ENCODE assay signal across 8 cellular contexts in the genomic region with DNA sequence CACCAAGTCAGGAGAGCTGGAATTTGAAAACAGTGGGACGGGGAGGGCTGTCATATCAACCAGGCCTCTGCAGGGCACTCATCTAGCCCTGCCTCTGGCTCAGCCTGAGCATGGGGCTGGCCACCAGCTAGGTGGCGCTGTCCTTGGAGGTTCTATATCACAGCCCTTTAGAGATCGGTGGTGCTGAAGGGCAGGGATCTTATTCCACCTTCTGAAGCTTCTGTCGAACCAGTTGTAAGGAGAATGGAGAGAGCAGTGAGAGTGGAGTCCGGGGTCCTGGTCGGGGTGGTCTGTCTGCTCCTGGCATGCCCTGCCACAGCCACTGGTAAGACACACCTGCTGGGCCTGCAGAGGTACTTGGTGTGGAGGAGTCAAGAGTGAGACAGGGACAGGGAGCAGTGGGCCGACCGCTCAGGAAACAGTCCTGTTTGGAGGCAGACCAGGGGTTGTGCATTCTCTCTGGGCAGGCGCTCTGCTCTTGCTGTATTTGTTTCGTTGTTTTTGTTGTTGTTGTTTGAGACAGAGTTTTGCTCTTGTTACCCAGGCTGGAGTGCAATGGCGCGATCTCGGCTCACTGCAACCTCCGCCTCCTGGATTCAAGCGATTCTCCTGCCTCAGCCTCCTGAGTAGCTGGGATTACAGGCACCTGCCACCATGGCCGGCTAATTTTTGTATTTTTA. TPM values are rescaled to one million over a fixed set of nuclear protein-coding genes. Genes with fewer than 3 reads are reported as not detected.
DNase-seq lines count a peak whose midpoint lies in the region; ATAC-seq, FAIRE-seq and TF ChIP-seq lines count a peak whose summit lies in the region.

A gene with protein sequence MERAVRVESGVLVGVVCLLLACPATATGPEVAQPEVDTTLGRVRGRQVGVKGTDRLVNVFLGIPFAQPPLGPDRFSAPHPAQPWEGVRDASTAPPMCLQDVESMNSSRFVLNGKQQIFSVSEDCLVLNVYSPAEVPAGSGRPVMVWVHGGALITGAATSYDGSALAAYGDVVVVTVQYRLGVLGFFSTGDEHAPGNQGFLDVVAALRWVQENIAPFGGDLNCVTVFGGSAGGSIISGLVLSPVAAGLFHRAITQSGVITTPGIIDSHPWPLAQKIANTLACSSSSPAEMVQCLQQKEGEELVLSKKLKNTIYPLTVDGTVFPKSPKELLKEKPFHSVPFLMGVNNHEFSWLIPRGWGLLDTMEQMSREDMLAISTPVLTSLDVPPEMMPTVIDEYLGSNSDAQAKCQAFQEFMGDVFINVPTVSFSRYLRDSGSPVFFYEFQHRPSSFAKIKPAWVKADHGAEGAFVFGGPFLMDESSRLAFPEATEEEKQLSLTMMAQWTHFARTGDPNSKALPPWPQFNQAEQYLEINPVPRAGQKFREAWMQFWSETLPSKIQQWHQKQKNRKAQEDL (plus strand): TSS at position 202 of the 680 bp plus-strand sequence. CDS start 42 bp downstream, at position 244.

- no peak within 1 kb of the TSS for H3K9ac ChIP-seq in parathyroid adenoma

- peak within 1 kb of the TSS; percentile 27 for H2AFZ ChIP-seq in parathyroid adenoma

- no peak within 1 kb of the TSS for H3K4me3 ChIP-seq in CD4-positive, CD25-positive, alpha-beta regulatory T cell (ENCODE audit: low read depth, low read length)
- no peak within 1 kb of the TSS for H3K4me3 ChIP-seq in parathyroid adenoma (ENCODE audit: low read depth, low read length)

- H3K36me3 ChIP-seq in CD4-positive, CD25-positive, alpha-beta regulatory T cell (ENCODE audit: control insufficient read depth, insufficient read depth, low read length): no peaks in the 10 kb centered on the region
- H3K36me3 ChIP-seq in parathyroid adenoma (ENCODE audit: control insufficient read depth, insufficient read depth, low read length): no peaks in the 10 kb centered on the region

- ATAC-seq in CD4-positive, CD25-positive, alpha-beta regulatory T cell (ENCODE audit: low read depth in 2 of 2): peak; percentile 74 to 84

- peaks cover 6% of the 10 kb centered on the region for H3K27me3 Mint-ChIP-seq in CD4-positive, CD25-positive, alpha-beta regulatory T cell

- H3K27ac Mint-ChIP-seq in CD4-positive, CD25-positive, alpha-beta regulatory T cell: peak within 1 kb of the TSS in 2 of 3 donors; percentile 52 to 63

- no peaks in the 10 kb centered on the region for H3K9me3 ChIP-seq in CD4-positive, CD25-positive, alpha-beta regulatory T cell (ENCODE audit: control insufficient read depth in 2 of 2, low read length in 2 of 2)
- no peaks in the 10 kb centered on the region for H3K9me3 ChIP-seq in parathyroid adenoma (ENCODE audit: control insufficient read depth, low read length)

- H3K27me3 ChIP-seq in CD4-positive, CD25-positive, alpha-beta regulatory T cell (ENCODE audit: control insufficient read depth, insufficient read depth, low read length): no peaks in the 10 kb centered on the region
- H3K27me3 ChIP-seq in parathyroid adenoma (ENCODE audit: control insufficient read depth, insufficient read depth, low read length): no peaks in the 10 kb centered on the region

- H3K4me3 Mint-ChIP-seq in CD4-positive, CD25-positive, alpha-beta regulatory T cell: peak within 1 kb of the TSS in 2 of 4 donors; percentile 24 to 47

- DNase-seq in CD4-positive, CD25-positive, alpha-beta regulatory T cell: peak in 2 of 3 donors; percentile 39 to 83
- DNase-seq in GM19239 (ENCODE audit: insufficient read length, low spot score) (peak; percentile 46), HUDEP-2 (lab: John Stamatoyannopoulos, UW; ENCODE audit: unreplicated experiment in 76 of 76) (peak in 70 of 76 experiments; percentile 25 to 85 (median 61)), OCI-M2 (lab: John Stamatoyannopoulos, UW; ENCODE audit: unreplicated experiment) (peak; percentile 47), activated T-helper 1 cell treated with Interleukin-2 at 50 U/mL for 16 hours (ENCODE audit: low read depth) (peak; percentile 29), globus pallidus (ENCODE audit: low spot score) (peak; percentile 53), DMS79 (lab: John Stamatoyannopoulos, UW) (no peak)

- H3K27ac ChIP-seq in CD4-positive, CD25-positive, alpha-beta regulatory T cell (ENCODE audit: insufficient read depth, low read length, poor library complexity, severe bottlenecking): no peak within 1 kb of the TSS
- no peak within 1 kb of the TSS for H3K27ac ChIP-seq in parathyroid adenoma

- H3K9me3 Mint-ChIP-seq in CD4-positive, CD25-positive, alpha-beta regulatory T cell: no peaks in the 10 kb centered on the region

- no peaks in the 10 kb centered on the region for H3K4me1 ChIP-seq in CD4-positive, CD25-positive, alpha-beta regulatory T cell (ENCODE audit: control insufficient read depth, insufficient read depth, low read length, poor library complexity, severe bottlenecking)
- no peaks in the 10 kb centered on the region for H3K4me1 ChIP-seq in parathyroid adenoma

- no peaks in the 10 kb centered on the region for H3K79me2 ChIP-seq in parathyroid adenoma

- no peak within 1 kb of the TSS for H3K4me2 ChIP-seq in parathyroid adenoma (ENCODE audit: low read length)

- TF ChIP-seq CTCF in parathyroid adenoma (IDR thresholded peaks at IDR 0.05): peak; percentile 66

- peaks cover 0 to 17% (median 10%) of the 10 kb centered on the region in 4 donors for H3K4me1 Mint-ChIP-seq in CD4-positive, CD25-positive, alpha-beta regulatory T cell

- no peaks in the 10 kb centered on the region for H3K36me3 Mint-ChIP-seq in CD4-positive, CD25-positive, alpha-beta regulatory T cell

- peak; percentile 89 for FAIRE-seq in GM19239 (lab: Jason Lieb, UNC)

RNA-seq across cellular contexts. Expression of the gene that starts here (rescaled TPM):
- 0.74 TPM for total RNA-seq in CD4-positive, CD25-positive, alpha-beta regulatory T cell
- polyA plus RNA-seq in CD4-positive, CD25-positive, alpha-beta regulatory T cell: under 1 TPM; 0.10 to 0.29 (median 0.26) TPM

Comparison
In these comparisons a context has a peak if more than half of its experiments do, and no peak if none do; other contexts are left out.
1. Peak in DNase-seq and ATAC-seq in CD4-positive, CD25-positive, alpha-beta regulatory T cell; RNA of the gene not detected or under 1 TPM.